Comparison of ENCODE assay signal across 10 cellular contexts in the genomic region with DNA sequence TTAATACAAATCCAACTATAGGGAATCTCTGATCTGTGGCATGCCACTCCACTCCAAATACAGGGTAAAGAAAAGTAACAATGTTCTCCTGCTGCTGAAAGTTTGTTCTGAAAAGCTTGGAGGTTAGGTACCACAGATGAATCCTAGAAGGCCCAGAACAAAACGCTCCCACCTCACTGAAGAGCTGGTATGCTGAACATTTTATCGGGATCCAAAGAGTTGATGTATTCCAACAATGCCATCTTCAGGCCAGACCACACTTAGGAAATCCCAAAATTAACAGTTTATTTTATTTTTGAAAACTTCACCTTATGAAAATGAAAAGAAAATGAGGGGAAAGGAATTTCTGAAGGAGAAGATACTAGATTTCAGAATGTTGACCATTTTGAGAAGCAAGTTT.
A peak's percentile ranks its signal among the peaks of the same experiment; 100 is the strongest.
DNase-seq lines count a peak whose midpoint lies in the region; ATAC-seq and TF ChIP-seq lines count a peak whose summit lies in the region.
"Had no signal": no experiment of that assay in that cellular context is flagged by ENCODE, and none has a peak within 500 bp of the region (broad histone marks: within the 10 kb centered on the region; RNA-seq: fewer than 3 reads in every experiment).

No MANE protein-coding gene starts in this region.

- no peaks in the 10 kb centered on the region for H3K4me1 Mint-ChIP-seq in WTC11
- H3K4me1 Mint-ChIP-seq in stimulated activated memory B cell treated with anti-CD40 and anti-IgM and Interleukin-4, amounts not matched to agents 10 μg/mL and 1 μg/mL and 100 μg/mL, for 72 hours = no peaks in the 10 kb centered on the region

- H3K9me3 Mint-ChIP-seq in WTC11 = no peaks in the 10 kb centered on the region
- no peaks in the 10 kb centered on the region for H3K9me3 Mint-ChIP-seq in stimulated activated memory B cell treated with anti-CD40 and anti-IgM and Interleukin-4, amounts not matched to agents 10 μg/mL and 1 μg/mL and 100 μg/mL, for 72 hours

- intact Hi-C loops in right cardiac atrium (cut with DNase I) = no loop called here
- intact Hi-C loops in testis (cut with DNase I; ENCODE audit: low total_unique reads) = no loop called here

- no peak for TF ChIP-seq POLR2A in testis (IDR thresholded peaks at IDR 0.05)

- H3K9me3 ChIP-seq in right cardiac atrium (ENCODE audit: control insufficient read depth, low read length) (no peaks in the 10 kb centered on the region), testis (no peaks in the 10 kb centered on the region)
- H3K9me3 ChIP-seq: SJCRH30 had no signal

- H3K27me3 Mint-ChIP-seq in WTC11 (ENCODE audit: low read depth) = no peaks in the 10 kb centered on the region
- no peaks in the 10 kb centered on the region for H3K27me3 Mint-ChIP-seq in stimulated activated memory B cell treated with anti-CD40 and anti-IgM and Interleukin-4, amounts not matched to agents 10 μg/mL and 1 μg/mL and 100 μg/mL, for 72 hours

- H3K27me3 ChIP-seq in right cardiac atrium (ENCODE audit: control insufficient read depth, insufficient read depth) (no peaks in the 10 kb centered on the region), testis (no peaks in the 10 kb centered on the region)
- H3K27me3 ChIP-seq: SJCRH30 had no signal

- DNase-seq in NCI-H2171 treated with DMSO at 0.1 percent for 48 hours (lab: John Stamatoyannopoulos, UW) (peak; percentile 17), NCI-H2171 (lab: John Stamatoyannopoulos, UW) (no peak), WTC11 (ENCODE audit: low spot score) (no peak), right cardiac atrium (no peak), testis (peak; percentile 26), dedifferentiated amniotic fluid mesenchymal stem cell (ENCODE audit: extremely low spot score) (no peak)
- DNase-seq: NCI-H1417 treated with DMSO at 0.1 percent for 48 hours had no signal

- POLR2A ChIA-PET in WTC11 (lab: Charles Lee) = no interaction called here

- peak; percentile 70 for ATAC-seq in WTC11
- peak; percentile 55 to 71 for ATAC-seq in right cardiac atrium
- no peak for ATAC-seq in stimulated activated memory B cell treated with anti-CD40 and anti-IgM and Interleukin-4, amounts not matched to agents 10 μg/mL and 1 μg/mL and 100 μg/mL, for 72 hours
- no peak for ATAC-seq in GM19035 (IDR thresholded peaks at IDR 0.05; ENCODE audit: unreplicated experiment)

- H3K27ac ChIP-seq in right cardiac atrium (ENCODE audit: low read length) = no peak overlapping the region
- no peak overlapping the region for H3K27ac ChIP-seq in testis

- H3K36me3 Mint-ChIP-seq in WTC11 = no peaks in the 10 kb centered on the region
- H3K36me3 Mint-ChIP-seq in stimulated activated memory B cell treated with anti-CD40 and anti-IgM and Interleukin-4, amounts not matched to agents 10 μg/mL and 1 μg/mL and 100 μg/mL, for 72 hours = no peaks in the 10 kb centered on the region

- no peaks in the 10 kb centered on the region for H3K36me3 ChIP-seq in testis (ENCODE audit: low read depth, missing control alignments)
- H3K36me3 ChIP-seq: SJCRH30 had no signal

- H3K4me3 ChIP-seq in right cardiac atrium (ENCODE audit: low read length) (no peak overlapping the region), testis (no peak overlapping the region)
- H3K4me3 ChIP-seq: SJCRH30 had no signal

- CTCF ChIA-PET in WTC11 (lab: Charles Lee) = interaction anchor here (1.0 to 1.7 kb wide), 2 partner anchors 189 to 215 kb away, joined by 4 to 12 read pairs; no protein-coding TSS in a partner anchor

- no peak for TF ChIP-seq CTCF in WTC11 (IDR thresholded peaks at IDR 0.05)
- peak in 1 of 3 experiments; percentile 11 for TF ChIP-seq CTCF in testis (IDR thresholded peaks at IDR 0.05)

- H3K4me1 ChIP-seq in right cardiac atrium (ENCODE audit: control insufficient read depth, insufficient read depth, low read length) (no peaks in the 10 kb centered on the region), testis (no peaks in the 10 kb centered on the region)
- H3K4me1 ChIP-seq: SJCRH30 had no signal

- no peak overlapping the region for H3K27ac Mint-ChIP-seq in WTC11
- no peak overlapping the region for H3K27ac Mint-ChIP-seq in stimulated activated memory B cell treated with anti-CD40 and anti-IgM and Interleukin-4, amounts not matched to agents 10 μg/mL and 1 μg/mL and 100 μg/mL, for 72 hours

- no peak overlapping the region for H3K4me3 Mint-ChIP-seq in WTC11
- no peak overlapping the region for H3K4me3 Mint-ChIP-seq in stimulated activated memory B cell treated with anti-CD40 and anti-IgM and Interleukin-4, amounts not matched to agents 10 μg/mL and 1 μg/mL and 100 μg/mL, for 72 hours

- WGBS in right cardiac atrium = 22% methylated on average over 2 of the region's 2 CpGs
- 46 to 57% methylated on average over 2 of the region's 2 CpGs for WGBS in testis, 2 donors

TF ChIP-seq in WTC11, 78 proteins besides CTCF, POLR2A, EP300 and RAD21 (continues in another document):
- TF ChIP-seq FOXP4 (CRISPR knock-in tag; IDR thresholded peaks at IDR 0.05) (no peak), FOXK1 (CRISPR knock-in tag; IDR thresholded peaks at IDR 0.05) (no peak), ZNF281 (CRISPR knock-in tag; IDR thresholded peaks at IDR 0.05) (no peak), FOXJ3 (CRISPR knock-in tag; IDR thresholded peaks at IDR 0.05; ENCODE audit: borderline replicate concordance) (no peak), JAZF1 (CRISPR knock-in tag; IDR thresholded peaks at IDR 0.05) (no peak), CREB1 (CRISPR knock-in tag; IDR thresholded peaks at IDR 0.05) (no peak)
- TF ChIP-seq, protein P1, sequence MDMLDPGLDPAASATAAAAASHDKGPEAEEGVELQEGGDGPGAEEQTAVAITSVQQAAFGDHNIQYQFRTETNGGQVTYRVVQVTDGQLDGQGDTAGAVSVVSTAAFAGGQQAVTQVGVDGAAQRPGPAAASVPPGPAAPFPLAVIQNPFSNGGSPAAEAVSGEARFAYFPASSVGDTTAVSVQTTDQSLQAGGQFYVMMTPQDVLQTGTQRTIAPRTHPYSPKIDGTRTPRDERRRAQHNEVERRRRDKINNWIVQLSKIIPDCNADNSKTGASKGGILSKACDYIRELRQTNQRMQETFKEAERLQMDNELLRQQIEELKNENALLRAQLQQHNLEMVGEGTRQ (CRISPR knock-in tag; IDR thresholded peaks at IDR 0.05) = no peak
- TF ChIP-seq, protein P2, sequence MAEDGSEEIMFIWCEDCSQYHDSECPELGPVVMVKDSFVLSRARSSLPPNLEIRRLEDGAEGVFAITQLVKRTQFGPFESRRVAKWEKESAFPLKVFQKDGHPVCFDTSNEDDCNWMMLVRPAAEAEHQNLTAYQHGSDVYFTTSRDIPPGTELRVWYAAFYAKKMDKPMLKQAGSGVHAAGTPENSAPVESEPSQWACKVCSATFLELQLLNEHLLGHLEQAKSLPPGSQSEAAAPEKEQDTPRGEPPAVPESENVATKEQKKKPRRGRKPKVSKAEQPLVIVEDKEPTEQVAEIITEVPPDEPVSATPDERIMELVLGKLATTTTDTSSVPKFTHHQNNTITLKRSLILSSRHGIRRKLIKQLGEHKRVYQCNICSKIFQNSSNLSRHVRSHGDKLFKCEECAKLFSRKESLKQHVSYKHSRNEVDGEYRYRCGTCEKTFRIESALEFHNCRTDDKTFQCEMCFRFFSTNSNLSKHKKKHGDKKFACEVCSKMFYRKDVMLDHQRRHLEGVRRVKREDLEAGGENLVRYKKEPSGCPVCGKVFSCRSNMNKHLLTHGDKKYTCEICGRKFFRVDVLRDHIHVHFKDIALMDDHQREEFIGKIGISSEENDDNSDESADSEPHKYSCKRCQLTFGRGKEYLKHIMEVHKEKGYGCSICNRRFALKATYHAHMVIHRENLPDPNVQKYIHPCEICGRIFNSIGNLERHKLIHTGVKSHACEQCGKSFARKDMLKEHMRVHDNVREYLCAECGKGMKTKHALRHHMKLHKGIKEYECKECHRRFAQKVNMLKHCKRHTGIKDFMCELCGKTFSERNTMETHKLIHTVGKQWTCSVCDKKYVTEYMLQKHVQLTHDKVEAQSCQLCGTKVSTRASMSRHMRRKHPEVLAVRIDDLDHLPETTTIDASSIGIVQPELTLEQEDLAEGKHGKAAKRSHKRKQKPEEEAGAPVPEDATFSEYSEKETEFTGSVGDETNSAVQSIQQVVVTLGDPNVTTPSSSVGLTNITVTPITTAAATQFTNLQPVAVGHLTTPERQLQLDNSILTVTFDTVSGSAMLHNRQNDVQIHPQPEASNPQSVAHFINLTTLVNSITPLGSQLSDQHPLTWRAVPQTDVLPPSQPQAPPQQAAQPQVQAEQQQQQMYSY (CRISPR knock-in tag; IDR thresholded peaks at IDR 0.05) = no peak

Comparison
In these comparisons a context has a peak if more than half of its experiments do, and no peak if none do; other contexts are left out.
1. DNase-seq: peak in NCI-H2171 treated with DMSO at 0.1 percent for 48 hours (single experiment) and testis (single experiment); none in NCI-H2171 (single experiment), WTC11 (single experiment), right cardiac atrium (0 of 3) and dedifferentiated amniotic fluid mesenchymal stem cell (single experiment).
2. ATAC-seq: peak in WTC11 (single experiment) and right cardiac atrium (2 of 2); none in stimulated activated memory B cell treated with anti-CD40 and anti-IgM and Interleukin-4, amounts not matched to agents 10 μg/mL and 1 μg/mL and 100 μg/mL, for 72 hours (single experiment) and GM19035 (single experiment).